ENCODE assay signal across 33 cellular contexts in genomic region chr15:28871168-28871567, GRCh38. TPM values are rescaled to one million over a fixed set of nuclear protein-coding genes. Genes with fewer than 3 reads are reported as not detected.
"Had no signal": no experiment of that assay in that cellular context is flagged by ENCODE, and none has a peak within 500 bp of the region (broad histone marks: within the 10 kb centered on the region; RNA-seq: fewer than 3 reads in every experiment).

No MANE protein-coding gene starts in this region.

- H3K4me1 ChIP-seq: stomach, suprapubic skin, testis, thyroid gland, tibial artery, tibial nerve, transverse colon, upper lobe of left lung, upper lobe of right lung, uterus, vagina had no signal

- ATAC-seq: stimulated activated effector memory CD8-positive, alpha-beta T cell treated with anti-CD3 and anti-CD28 coated beads, Interleukin-12 subunit alpha, Interleukin-12 subunit beta, amount 100 ng/mL, for 72 hours; stimulated activated memory B cell treated with anti-CD40 and anti-IgM and Interleukin-4, amounts not matched to agents 10 μg/mL and 1 μg/mL and 100 μg/mL, for 72 hours; stimulated activated naive B cell treated with anti-CD40 and anti-IgM and Interleukin-4, amounts not matched to agents 10 μg/mL and 1 μg/mL and 100 μg/mL, for 72 hours; stimulated activated naive CD8-positive, alpha-beta T cell treated with anti-CD3 and anti-CD28 coated beads, Interleukin-15, amount 100 ng/mL, for 72 hours; stimulated activated naive CD8-positive, alpha-beta T cell treated with anti-CD3 and anti-CD28 coated beads, Interleukin-15, Interleukin-2, amounts not matched to agents 100 U/mL and 50 U/mL, for 24 hours; upper lobe of right lung had no signal

- H3K27me3 ChIP-seq: stomach, suprapubic skin, testis, thyroid gland, tibial artery, tibial nerve, transverse colon, upper lobe of left lung, upper lobe of right lung, uterus, vagina had no signal

- H3K36me3 ChIP-seq: stomach, suprapubic skin, thoracic aorta, thyroid gland, tibial artery, tibial nerve, transverse colon, upper lobe of left lung, upper lobe of right lung, uterus, vagina had no signal

- DNase-seq: stimulated activated CD4-positive, alpha-beta T cell treated with anti-CD3 and anti-CD28 coated beads, Interleukin-2, amount 100 ng/mL, for 48 hours; stimulated activated CD4-positive, alpha-beta T cell treated with anti-CD3 and anti-CD28 coated beads, Interleukin-4, amount 100 ng/mL, for 1 hour; stimulated activated CD4-positive, alpha-beta T cell treated with anti-CD3 and anti-CD28 coated beads, Interleukin-4, amount 100 ng/mL, for 24 hours; stimulated activated CD4-positive, alpha-beta T cell treated with anti-CD3 and anti-CD28 coated beads, Interleukin-4, amount 100 ng/mL, for 4 hours; stimulated activated CD8-positive, alpha-beta memory T cell treated with anti-CD3 and anti-CD28 coated beads, Interleukin-4, amount 100 ng/mL, for 48 hours; stimulated activated naive B cell treated with anti-CD40 and anti-IgM and Interleukin-4, amounts not matched to agents 10 μg/mL and 1 μg/mL and 100 μg/mL, for 72 hours; stimulated activated naive CD4-positive, alpha-beta T cell; stimulated activated naive CD4-positive, alpha-beta T cell treated with Interleukin-2 at 50 U/mL for 16 hours; stimulated activated naive CD8-positive, alpha-beta T cell treated with anti-CD3 and anti-CD28 coated beads, Interleukin-15, amount 100 ng/mL, for 72 hours; stimulated activated naive CD8-positive, alpha-beta T cell treated with anti-CD3 and anti-CD28 coated beads, Interleukin-15, Interleukin-2, amounts not matched to agents 100 U/mL and 50 U/mL, for 24 hours; stomach; substantia nigra; testis; thyroid gland; tibial artery; transverse colon; trophoblast cell; upper lobe of left lung; uterus had no signal

- H3K9me3 ChIP-seq: suprapubic skin, testis, thoracic aorta, thyroid gland, transverse colon, upper lobe of left lung, upper lobe of right lung, uterus, vagina had no signal

- H3K4me3 ChIP-seq: stomach, suprapubic skin, testis, thoracic aorta, thyroid gland, tibial artery, tibial nerve, transverse colon, upper lobe of left lung, upper lobe of right lung, uterus, vagina had no signal

- H3K27me3 Mint-ChIP-seq: stimulated activated memory B cell treated with anti-CD40 and anti-IgM and Interleukin-4, amounts not matched to agents 10 μg/mL and 1 μg/mL and 100 μg/mL, for 72 hours; stimulated activated naive B cell treated with anti-CD40 and anti-IgM and Interleukin-4, amounts not matched to agents 10 μg/mL and 1 μg/mL and 100 μg/mL, for 72 hours; stimulated activated naive CD8-positive, alpha-beta T cell treated with anti-CD3 and anti-CD28 coated beads, Interleukin-15, amount 100 ng/mL, for 72 hours; stimulated activated naive CD8-positive, alpha-beta T cell treated with anti-CD3 and anti-CD28 coated beads, Interleukin-15, Interleukin-2, amounts not matched to agents 100 ng/mL and 50 ng/mL, for 24 hours had no signal

- H3K27ac ChIP-seq: stomach, suprapubic skin, testis, thoracic aorta, thyroid gland, tibial artery, tibial nerve, transverse colon, upper lobe of left lung, upper lobe of right lung, uterus, vagina had no signal

- H3K27ac Mint-ChIP-seq: stimulated activated effector memory CD8-positive, alpha-beta T cell treated with anti-CD3 and anti-CD28 coated beads, Interleukin-12 subunit alpha, Interleukin-12 subunit beta, amount 100 ng/mL, for 72 hours; stimulated activated memory B cell treated with anti-CD40 and anti-IgM and Interleukin-4, amounts not matched to agents 10 μg/mL and 1 μg/mL and 100 μg/mL, for 72 hours; stimulated activated naive B cell treated with anti-CD40 and anti-IgM and Interleukin-4, amounts not matched to agents 10 μg/mL and 1 μg/mL and 100 μg/mL, for 72 hours; stimulated activated naive CD8-positive, alpha-beta T cell treated with anti-CD3 and anti-CD28 coated beads, Interleukin-15, Interleukin-2, amounts not matched to agents 100 ng/mL and 50 ng/mL, for 24 hours; type B pancreatic cell had no signal

- FAIRE-seq: urothelium cell line had no signal

- H3K4me3 Mint-ChIP-seq: stimulated activated effector memory CD8-positive, alpha-beta T cell treated with anti-CD3 and anti-CD28 coated beads, Interleukin-12 subunit alpha, Interleukin-12 subunit beta, amount 100 ng/mL, for 72 hours; stimulated activated memory B cell treated with anti-CD40 and anti-IgM and Interleukin-4, amounts not matched to agents 10 μg/mL and 1 μg/mL and 100 μg/mL, for 72 hours; stimulated activated naive B cell treated with anti-CD40 and anti-IgM and Interleukin-4, amounts not matched to agents 10 μg/mL and 1 μg/mL and 100 μg/mL, for 72 hours; stimulated activated naive CD8-positive, alpha-beta T cell treated with anti-CD3 and anti-CD28 coated beads, Interleukin-15, amount 100 ng/mL, for 72 hours; stimulated activated naive CD8-positive, alpha-beta T cell treated with anti-CD3 and anti-CD28 coated beads, Interleukin-15, Interleukin-2, amounts not matched to agents 100 ng/mL and 50 ng/mL, for 24 hours; type B pancreatic cell had no signal

- H3K4me1 Mint-ChIP-seq: stimulated activated memory B cell treated with anti-CD40 and anti-IgM and Interleukin-4, amounts not matched to agents 10 μg/mL and 1 μg/mL and 100 μg/mL, for 72 hours; stimulated activated naive B cell treated with anti-CD40 and anti-IgM and Interleukin-4, amounts not matched to agents 10 μg/mL and 1 μg/mL and 100 μg/mL, for 72 hours had no signal

- H3K36me3 Mint-ChIP-seq: stimulated activated effector memory CD8-positive, alpha-beta T cell treated with anti-CD3 and anti-CD28 coated beads, Interleukin-12 subunit alpha, Interleukin-12 subunit beta, amount 100 ng/mL, for 72 hours; stimulated activated memory B cell treated with anti-CD40 and anti-IgM and Interleukin-4, amounts not matched to agents 10 μg/mL and 1 μg/mL and 100 μg/mL, for 72 hours; stimulated activated naive B cell treated with anti-CD40 and anti-IgM and Interleukin-4, amounts not matched to agents 10 μg/mL and 1 μg/mL and 100 μg/mL, for 72 hours; type B pancreatic cell had no signal

- H3K9me3 Mint-ChIP-seq: stimulated activated effector memory CD8-positive, alpha-beta T cell treated with anti-CD3 and anti-CD28 coated beads, Interleukin-12 subunit alpha, Interleukin-12 subunit beta, amount 100 ng/mL, for 72 hours; stimulated activated naive B cell treated with anti-CD40 and anti-IgM and Interleukin-4, amounts not matched to agents 10 μg/mL and 1 μg/mL and 100 μg/mL, for 72 hours; stimulated activated naive CD8-positive, alpha-beta T cell treated with anti-CD3 and anti-CD28 coated beads, Interleukin-15, amount 100 ng/mL, for 72 hours; stimulated activated naive CD8-positive, alpha-beta T cell treated with anti-CD3 and anti-CD28 coated beads, Interleukin-15, Interleukin-2, amounts not matched to agents 100 ng/mL and 50 ng/mL, for 24 hours had no signal

RNA-seq across cellular contexts. Expression of gene GOLGA6L7, which starts 22.7 kb away (rescaled TPM):
- total RNA-seq: stomach, subcutaneous adipose tissue, suprapubic skin, temporal lobe, thoracic aorta, thyroid gland, tibial nerve, transverse colon, upper lobe of left lung, upper lobe of right lung, ureter, urinary bladder, uterus, vagina had no signal
- polyA plus RNA-seq: stomach, urinary bladder had no signal
